ENCODE assay signal across 9 cellular contexts in genomic region chr1:164561007-164561406, GRCh38.
DNase-seq lines count a peak whose midpoint lies in the region; ATAC-seq and TF ChIP-seq lines count a peak whose summit lies in the region.
"Had no signal": no experiment of that assay in that cellular context is flagged by ENCODE, and none has a peak within 500 bp of the region (broad histone marks: within the 10 kb centered on the region; RNA-seq: fewer than 3 reads in every experiment).

No MANE protein-coding gene starts in this region.

- no peaks in the 10 kb centered on the region for H3K27me3 ChIP-seq in tibial artery

- H3K9me3 ChIP-seq in tibial artery, result no peaks in the 10 kb centered on the region
- H3K9me3 ChIP-seq: BLaER1 treated with 17β-estradiol and CSF1 and Interleukin-3, amounts not matched to agents 10 nM and 100 nM had no signal

- H3K27ac ChIP-seq in caudate nucleus (ENCODE audit: low read depth, low read length), result peak overlapping the region; percentile 89
- H3K27ac ChIP-seq in tibial artery, result peak overlapping the region; percentile 80 to 88
- H3K27ac ChIP-seq: BLaER1 treated with 17β-estradiol and CSF1 and Interleukin-3, amounts not matched to agents 10 nM and 100 nM had no signal

- intact Hi-C loops in tibial artery (cut with DNase I; ENCODE audit: low total_unique reads), result no loop called here

- no peaks in the 10 kb centered on the region for H3K36me3 ChIP-seq in tibial artery
- H3K36me3 ChIP-seq: BLaER1 treated with 17β-estradiol and CSF1 and Interleukin-3, amounts not matched to agents 10 nM and 100 nM had no signal

- DNase-seq in NCI-H82 (lab: John Stamatoyannopoulos, UW) (peak; percentile 26), NCI-H82 treated with DMSO at 0.1 percent for 48 hours (lab: John Stamatoyannopoulos, UW; ENCODE audit: unreplicated experiment) (no peak), caudate nucleus (lab: John Stamatoyannopoulos, UW) (no peak), medulla oblongata (ENCODE audit: extremely low spot score) (peak; percentile 28), tibial artery (no peak), KG1 (lab: John Stamatoyannopoulos, UW) (no peak)
- DNase-seq in activated CD4-positive, CD25-positive, alpha-beta regulatory T cell (lab: John Stamatoyannopoulos, UW), result no peak

- H3K4me3 ChIP-seq in tibial artery, result peak overlapping the region; percentile 62 to 89
- H3K4me3 ChIP-seq: BLaER1 treated with 17β-estradiol and CSF1 and Interleukin-3, amounts not matched to agents 10 nM and 100 nM had no signal

- no peak for TF ChIP-seq POLR2A in GM18505 (IDR thresholded peaks at IDR 0.05; ENCODE audit: borderline replicate concordance, extremely low read depth, insufficient read depth, insufficient read length)

- peaks cover 0 to 23% (median 0%) of the 10 kb centered on the region in 4 donors for H3K4me1 ChIP-seq in tibial artery

- ATAC-seq in GM18505 (IDR thresholded peaks at IDR 0.05; ENCODE audit: unreplicated experiment), result no peak

- no peak for TF ChIP-seq CTCF in tibial artery (IDR thresholded peaks at IDR 0.05)

Comparison
In these comparisons a context has a peak if more than half of its experiments do, and no peak if none do; other contexts are left out.
1. DNase-seq: peak in NCI-H82 (single experiment) and medulla oblongata (single experiment); none in NCI-H82 treated with DMSO at 0.1 percent for 48 hours (single experiment), caudate nucleus (0 of 61), tibial artery (0 of 2), KG1 (single experiment) and activated CD4-positive, CD25-positive, alpha-beta regulatory T cell (0 of 4).